Comparison of ENCODE assay signal across 9 cellular contexts in the genomic region with DNA sequence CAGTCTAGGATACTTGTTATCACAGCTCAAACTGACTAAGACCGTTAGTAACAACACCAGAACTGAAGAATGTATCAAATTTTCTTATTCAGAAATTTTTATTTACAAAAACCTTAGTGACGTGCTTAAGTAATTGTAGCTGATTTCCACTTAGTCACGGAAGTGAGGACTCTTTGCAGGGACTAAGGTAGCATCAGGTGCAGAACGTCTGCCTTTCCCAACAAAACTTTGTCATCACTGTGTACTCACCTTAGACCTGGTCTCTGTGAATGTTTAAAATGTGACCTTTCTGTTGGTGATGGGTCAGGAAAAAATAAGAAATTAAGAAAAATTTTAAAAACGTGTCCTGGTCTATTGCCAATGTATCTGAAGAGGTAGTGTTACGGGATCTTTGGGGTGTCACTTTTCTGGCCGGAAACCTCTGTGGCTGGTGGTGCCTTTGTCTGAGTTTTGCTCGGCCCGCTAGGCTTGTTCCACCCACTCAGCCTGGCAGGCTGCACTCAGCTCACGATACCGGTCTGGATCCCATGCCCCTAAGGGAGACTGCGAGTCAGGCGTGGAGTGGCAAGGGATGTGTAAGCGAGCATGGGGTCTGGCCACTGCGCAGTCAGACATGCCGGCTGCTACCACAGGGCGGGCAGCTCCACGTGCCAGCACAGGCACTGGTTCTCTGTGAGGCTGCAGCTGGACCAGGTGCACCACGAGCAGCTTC. TPM values are rescaled to one million over a fixed set of nuclear protein-coding genes. Genes with fewer than 3 reads are reported as not detected.
A peak's percentile ranks its signal among the peaks of the same experiment; 100 is the strongest.
DNase-seq lines count a peak whose midpoint lies in the region; ATAC-seq, FAIRE-seq and TF ChIP-seq lines count a peak whose summit lies in the region.
"Had no signal": no experiment of that assay in that cellular context is flagged by ENCODE, and none has a peak within 500 bp of the region (broad histone marks: within the 10 kb centered on the region; RNA-seq: fewer than 3 reads in every experiment).

No MANE protein-coding gene starts in this region.

- CTCF ChIA-PET in activated CD4-positive, alpha-beta T cell treated with anti-CD3 and anti-CD28 coated beads, Interleukin-2, amount 10 ng/mL, durations not matched to agents 7 days and 5 days (lab: Charles Lee) = interaction anchor here (0.9 to 2.8 kb wide), 11 partner anchors 8 to 154 kb away, joined by 3 to 14 read pairs (median 6); partner anchors contain the start of gene LRRC8C

- peak; percentile 9 to 41 for ATAC-seq in activated naive CD4-positive, alpha-beta T cell treated with anti-CD3 and anti-CD28 coated beads, Interleukin-2, amount 50 U/mL, for 72 hours
- peak in 1 of 2 donors; percentile 49 for ATAC-seq in natural killer cell treated with Interleukin-12 subunit alpha and Interleukin-12 subunit beta and Interleukin-15 and Interleukin-18, amount 100 ng/mL, for 72 hours

- H3K36me3 Mint-ChIP-seq in activated CD4-positive, alpha-beta T cell treated with anti-CD3 and anti-CD28 coated beads, Interleukin-2, amount 10 ng/mL, durations not matched to agents 7 days and 5 days (ENCODE audit: low read depth) = peaks cover 28% of the 10 kb centered on the region
- H3K36me3 Mint-ChIP-seq in activated naive CD4-positive, alpha-beta T cell treated with anti-CD3 and anti-CD28 coated beads, Interleukin-2, amount 50 U/mL, for 72 hours = peaks cover 5 to 9% of the 10 kb centered on the region in 2 donors
- H3K36me3 Mint-ChIP-seq in natural killer cell treated with Interleukin-12 subunit alpha and Interleukin-12 subunit beta and Interleukin-15 and Interleukin-18, amount 100 ng/mL, for 72 hours = no peaks in the 10 kb centered on the region
- H3K36me3 Mint-ChIP-seq in glutamatergic neuron (ENCODE audit: unreplicated experiment) = peaks cover 3% of the 10 kb centered on the region

- no peak for FAIRE-seq in GM19239 (lab: Jason Lieb, UNC)

- peak overlapping the region; percentile 99 for H3K27ac Mint-ChIP-seq in activated CD4-positive, alpha-beta T cell treated with anti-CD3 and anti-CD28 coated beads, Interleukin-2, amount 10 ng/mL, durations not matched to agents 7 days and 5 days
- H3K27ac Mint-ChIP-seq in activated naive CD4-positive, alpha-beta T cell treated with anti-CD3 and anti-CD28 coated beads, Interleukin-2, amount 50 U/mL, for 72 hours = peak overlapping the region; percentile 97 to 99
- H3K27ac Mint-ChIP-seq in natural killer cell treated with Interleukin-12 subunit alpha and Interleukin-12 subunit beta and Interleukin-15 and Interleukin-18, amount 100 ng/mL, for 72 hours = peak overlapping the region; percentile 89 to 90
- H3K27ac Mint-ChIP-seq in glutamatergic neuron (ENCODE audit: unreplicated experiment) = no peak overlapping the region

- H3K27me3 Mint-ChIP-seq in activated CD4-positive, alpha-beta T cell treated with anti-CD3 and anti-CD28 coated beads, Interleukin-2, amount 10 ng/mL, durations not matched to agents 7 days and 5 days = no peaks in the 10 kb centered on the region
- no peaks in the 10 kb centered on the region for H3K27me3 Mint-ChIP-seq in natural killer cell treated with Interleukin-12 subunit alpha and Interleukin-12 subunit beta and Interleukin-15 and Interleukin-18, amount 100 ng/mL, for 72 hours
- H3K27me3 Mint-ChIP-seq in glutamatergic neuron (ENCODE audit: unreplicated experiment) = peaks cover 8% of the 10 kb centered on the region

- no peaks in the 10 kb centered on the region for H3K36me3 ChIP-seq in thymus (ENCODE audit: control insufficient read depth, insufficient read depth)

- no peaks in the 10 kb centered on the region for H3K9me3 Mint-ChIP-seq in activated CD4-positive, alpha-beta T cell treated with anti-CD3 and anti-CD28 coated beads, Interleukin-2, amount 10 ng/mL, durations not matched to agents 7 days and 5 days
- no peaks in the 10 kb centered on the region for H3K9me3 Mint-ChIP-seq in activated naive CD4-positive, alpha-beta T cell treated with anti-CD3 and anti-CD28 coated beads, Interleukin-2, amount 50 U/mL, for 72 hours
- H3K9me3 Mint-ChIP-seq in natural killer cell treated with Interleukin-12 subunit alpha and Interleukin-12 subunit beta and Interleukin-15 and Interleukin-18, amount 100 ng/mL, for 72 hours = no peaks in the 10 kb centered on the region
- H3K9me3 Mint-ChIP-seq in glutamatergic neuron (ENCODE audit: unreplicated experiment) = peaks cover 3% of the 10 kb centered on the region

- H3K27me3 ChIP-seq in thymus (ENCODE audit: control insufficient read depth, insufficient read depth) = no peaks in the 10 kb centered on the region

- H3K9me3 ChIP-seq in thymus (ENCODE audit: control insufficient read depth) = no peaks in the 10 kb centered on the region

- H3K4me1 Mint-ChIP-seq in activated CD4-positive, alpha-beta T cell treated with anti-CD3 and anti-CD28 coated beads, Interleukin-2, amount 10 ng/mL, durations not matched to agents 7 days and 5 days = peaks cover 92% of the 10 kb centered on the region
- H3K4me1 Mint-ChIP-seq in natural killer cell treated with Interleukin-12 subunit alpha and Interleukin-12 subunit beta and Interleukin-15 and Interleukin-18, amount 100 ng/mL, for 72 hours (ENCODE audit: low read depth in 2 of 2) = peaks cover 57 to 81% of the 10 kb centered on the region in 2 donors
- peaks cover 27% of the 10 kb centered on the region for H3K4me1 Mint-ChIP-seq in glutamatergic neuron (ENCODE audit: low read depth, unreplicated experiment)

- H3K4me3 ChIP-seq in thymus (ENCODE audit: low read length) = no peak overlapping the region

- peak; percentile 73 for DNase-seq in activated CD4-positive, alpha-beta T cell treated with anti-CD3 and anti-CD28 coated beads, Interleukin-2, amount 10 ng/mL, durations not matched to agents 7 days and 5 days
- peak; percentile 60 to 81 for DNase-seq in activated naive CD4-positive, alpha-beta T cell treated with anti-CD3 and anti-CD28 coated beads, Interleukin-2, amount 50 U/mL, for 72 hours (ENCODE audit: low spot score in 2 of 2)
- no peak for DNase-seq in natural killer cell treated with Interleukin-12 subunit alpha and Interleukin-12 subunit beta and Interleukin-15 and Interleukin-18, amount 100 ng/mL, for 72 hours (ENCODE audit: low spot score)
- DNase-seq in SW 1271 (lab: John Stamatoyannopoulos, UW) (no peak), GM19239 (ENCODE audit: insufficient read length, low spot score) (no peak), NOMO-1 treated with dmso at 0.1 percent for 144 hours (lab: John Stamatoyannopoulos, UW; ENCODE audit: unreplicated experiment) (no peak), glutamatergic neuron (no peak)
- DNase-seq: MM.1S had no signal

- TF ChIP-seq CTCF in glutamatergic neuron (IDR thresholded peaks at IDR 0.05; ENCODE audit: partially characterized antibody, unreplicated experiment) = no peak

- peak overlapping the region; percentile 78 for H3K4me3 Mint-ChIP-seq in activated CD4-positive, alpha-beta T cell treated with anti-CD3 and anti-CD28 coated beads, Interleukin-2, amount 10 ng/mL, durations not matched to agents 7 days and 5 days
- H3K4me3 Mint-ChIP-seq in natural killer cell treated with Interleukin-12 subunit alpha and Interleukin-12 subunit beta and Interleukin-15 and Interleukin-18, amount 100 ng/mL, for 72 hours = peak overlapping the region; percentile 85
- H3K4me3 Mint-ChIP-seq in glutamatergic neuron (ENCODE audit: unreplicated experiment) = no peak overlapping the region

- H3K4me1 ChIP-seq in thymus (ENCODE audit: control insufficient read depth, insufficient read depth, low read length) = peaks cover 6% of the 10 kb centered on the region

- H3K27ac ChIP-seq in thymus (ENCODE audit: low read depth) = peak overlapping the region; percentile 72

- WGBS in thymus = 92% methylated on average over 19 of the region's 19 CpGs

- POLR2A ChIA-PET in activated CD4-positive, alpha-beta T cell treated with anti-CD3 and anti-CD28 coated beads, Interleukin-2, amount 10 ng/mL, durations not matched to agents 7 days and 5 days (lab: Charles Lee) = interaction anchor here (0.6 to 2.0 kb wide), 4 partner anchors 22 to 64 kb away, joined by 3 to 7 read pairs (median 4); partner anchors contain the start of gene LRRC8C

RNA-seq across cellular contexts. Expression of gene LRRC8C, which starts 24.1 kb away (rescaled TPM):
- 10 to 100 TPM; 45.0 to 55.2 TPM for total RNA-seq in activated CD4-positive, alpha-beta T cell treated with anti-CD3 and anti-CD28 coated beads, Interleukin-2, amount 10 ng/mL, durations not matched to agents 7 days and 5 days
- total RNA-seq in activated naive CD4-positive, alpha-beta T cell treated with anti-CD3 and anti-CD28 coated beads, Interleukin-2, amount 50 U/mL, for 72 hours = 10 to 100 TPM; 27.0 to 31.7 TPM
- total RNA-seq in natural killer cell treated with Interleukin-12 subunit alpha and Interleukin-12 subunit beta and Interleukin-15 and Interleukin-18, amount 100 ng/mL, for 72 hours = 10 to 100 TPM; 15.8 to 25.4 TPM
- polyA plus RNA-seq in thymus = 5.5 TPM
- total RNA-seq in glutamatergic neuron (ENCODE audit: unreplicated experiment) = 2.6 TPM

Comparison
In these comparisons a context has a peak if more than half of its experiments do, and no peak if none do; other contexts are left out.
1. DNase-seq: peak in activated CD4-positive, alpha-beta T cell treated with anti-CD3 and anti-CD28 coated beads, Interleukin-2, amount 10 ng/mL, durations not matched to agents 7 days and 5 days (single experiment) and activated naive CD4-positive, alpha-beta T cell treated with anti-CD3 and anti-CD28 coated beads, Interleukin-2, amount 50 U/mL, for 72 hours (2 of 2); none in natural killer cell treated with Interleukin-12 subunit alpha and Interleukin-12 subunit beta and Interleukin-15 and Interleukin-18, amount 100 ng/mL, for 72 hours (single experiment), SW 1271 (0 of 2), GM19239 (single experiment), NOMO-1 treated with dmso at 0.1 percent for 144 hours (single experiment) and glutamatergic neuron (single experiment).